ENCODE assay signal across 11 cellular contexts in the genomic region with DNA sequence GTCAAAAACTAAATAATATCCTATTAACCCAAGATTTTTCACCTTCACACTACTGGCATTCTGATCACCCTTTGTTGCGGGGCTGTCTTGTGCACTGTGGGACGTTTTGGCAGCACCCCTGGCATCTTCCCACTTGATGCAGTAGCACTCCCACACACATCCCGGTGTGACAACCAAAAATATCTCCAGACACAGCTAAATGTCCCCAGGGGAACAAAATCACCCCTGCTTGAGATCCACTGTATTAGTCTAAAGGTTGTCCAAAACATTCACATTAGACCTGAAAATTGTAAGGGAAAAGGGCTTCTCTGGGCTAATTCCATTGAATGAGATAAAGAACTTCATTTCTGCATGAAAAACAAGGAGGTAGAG. TPM values are rescaled to one million over a fixed set of nuclear protein-coding genes. Genes with fewer than 3 reads are reported as not detected.
DNase-seq lines count a peak whose midpoint lies in the region; ATAC-seq, FAIRE-seq and TF ChIP-seq lines count a peak whose summit lies in the region.
"Had no signal": no experiment of that assay in that cellular context is flagged by ENCODE, and none has a peak within 500 bp of the region (broad histone marks: within the 10 kb centered on the region; RNA-seq: fewer than 3 reads in every experiment).

No MANE protein-coding gene starts in this region.

- TF ChIP-seq POLR2A in GM12892 (IDR thresholded peaks at IDR 0.05; ENCODE audit: low read depth, low read length), result no peak

- no TSS peak for BruUV-seq in OCI-LY7 (replicated peaks; lab: Mats Ljungman, UMichigan)

- no peaks in the 10 kb centered on the region for H3K9me2 ChIP-seq in OCI-LY7 (ENCODE audit: insufficient read depth, low read length)

- intact Hi-C loops in OCI-LY7 (cut with micrococcal nuclease; ENCODE audit: unreplicated experiment), result loop anchor here (1.0 to 5.0 kb wide), 2 partner anchors 225 to 295 kb away; no protein-coding TSS in a partner anchor

- H3K27ac ChIP-seq in CD4-positive, CD25-positive, alpha-beta regulatory T cell (ENCODE audit: insufficient read depth, low read length, poor library complexity, severe bottlenecking), result no peak overlapping the region
- no peak overlapping the region for H3K27ac ChIP-seq in OCI-LY7 (ENCODE audit: low read depth, low read length, poor library complexity, severe bottlenecking)
- H3K27ac ChIP-seq in endodermal cell (ENCODE audit: low read depth, low read length), result no peak overlapping the region

- peak overlapping the region in 2 of 3 donors; percentile 7 to 52 for H3K27ac Mint-ChIP-seq in CD4-positive, CD25-positive, alpha-beta regulatory T cell
- no peak overlapping the region for H3K27ac Mint-ChIP-seq in endodermal cell
- no peak overlapping the region for H3K27ac Mint-ChIP-seq in neural crest cell (ENCODE audit: unreplicated experiment)
- H3K27ac Mint-ChIP-seq: activated CD4-positive, alpha-beta T cell treated with anti-CD3 and anti-CD28 coated beads, Interleukin-2, amount 10 ng/mL, durations not matched to agents 24 days and 14 days had no signal

- peak; percentile 26 to 38 for ATAC-seq in CD4-positive, CD25-positive, alpha-beta regulatory T cell (ENCODE audit: low read depth in 2 of 2)
- no peak for ATAC-seq in HG02970 (IDR thresholded peaks at IDR 0.05; ENCODE audit: low FRiP score, unreplicated experiment)
- ATAC-seq in GM21360 (IDR thresholded peaks at IDR 0.05; ENCODE audit: unreplicated experiment), result no peak

- CTCF ChIA-PET in OCI-LY7 (lab: Charles Lee; ENCODE audit: unreplicated experiment), result interaction anchor here (0.9 to 1.4 kb wide), 4 partner anchors 17 to 120 kb away, joined by 3 to 6 read pairs (median 4); partner anchors contain the start of gene VPS45

- no peak for FAIRE-seq in GM12892 (lab: Jason Lieb, UNC)
- FAIRE-seq: bronchial epithelial cell, D721Med had no signal

- no peak for DNase-seq in CD4-positive, CD25-positive, alpha-beta regulatory T cell
- no peak for DNase-seq in OCI-LY7 (ENCODE audit: low spot score)
- DNase-seq in endodermal cell, result no peak
- DNase-seq in neural crest cell (ENCODE audit: low read depth, low spot score), result no peak
- no peak for DNase-seq in GM12892 (ENCODE audit: insufficient read length)
- no peak for DNase-seq in DMS79 treated with DMSO at 0.1 percent for 48 hours (lab: John Stamatoyannopoulos, UW)
- DNase-seq: activated CD4-positive, alpha-beta T cell treated with anti-CD3 and anti-CD28 coated beads, Interleukin-2, amount 10 ng/mL, durations not matched to agents 24 days and 14 days had no signal

- H3K9ac ChIP-seq in endodermal cell (ENCODE audit: extremely low read depth, low read length, poor library complexity, severe bottlenecking), result no peak overlapping the region

- H3K9me3 Mint-ChIP-seq in CD4-positive, CD25-positive, alpha-beta regulatory T cell, result no peaks in the 10 kb centered on the region
- H3K9me3 Mint-ChIP-seq in endodermal cell (no peaks in the 10 kb centered on the region), neural crest cell (no peaks in the 10 kb centered on the region)
- H3K9me3 Mint-ChIP-seq: activated CD4-positive, alpha-beta T cell treated with anti-CD3 and anti-CD28 coated beads, Interleukin-2, amount 10 ng/mL, durations not matched to agents 24 days and 14 days had no signal

- no peaks in the 10 kb centered on the region for H3K27me3 ChIP-seq in CD4-positive, CD25-positive, alpha-beta regulatory T cell (ENCODE audit: control insufficient read depth, insufficient read depth, low read length)
- no peaks in the 10 kb centered on the region for H3K27me3 ChIP-seq in endodermal cell (ENCODE audit: control insufficient read depth, insufficient read depth, low read length, poor library complexity, severe bottlenecking)

- POLR2A ChIA-PET in OCI-LY7 (lab: Charles Lee), result interaction anchor here (0.6 to 1.7 kb wide), 9 partner anchors 30 to 300 kb away, joined by 3 to 18 read pairs (median 3); a partner anchor contains a TSS

- peaks cover 8% of the 10 kb centered on the region for H3K27me3 Mint-ChIP-seq in CD4-positive, CD25-positive, alpha-beta regulatory T cell
- H3K27me3 Mint-ChIP-seq in endodermal cell (ENCODE audit: insufficient read depth) (no peaks in the 10 kb centered on the region), neural crest cell (ENCODE audit: low read depth) (no peaks in the 10 kb centered on the region)
- H3K27me3 Mint-ChIP-seq: activated CD4-positive, alpha-beta T cell treated with anti-CD3 and anti-CD28 coated beads, Interleukin-2, amount 10 ng/mL, durations not matched to agents 24 days and 14 days had no signal

- peak overlapping the region in 1 of 4 donors; percentile 5 for H3K4me3 Mint-ChIP-seq in CD4-positive, CD25-positive, alpha-beta regulatory T cell
- no peak overlapping the region for H3K4me3 Mint-ChIP-seq in endodermal cell
- H3K4me3 Mint-ChIP-seq in neural crest cell, result no peak overlapping the region

- H3K36me3 ChIP-seq in CD4-positive, CD25-positive, alpha-beta regulatory T cell (ENCODE audit: control insufficient read depth, insufficient read depth, low read length), result no peaks in the 10 kb centered on the region
- H3K36me3 ChIP-seq in OCI-LY7 (ENCODE audit: insufficient read depth, low read length) (no peaks in the 10 kb centered on the region), endodermal cell (ENCODE audit: control insufficient read depth, insufficient read depth, low read length) (no peaks in the 10 kb centered on the region)

- H3K4me3 ChIP-seq in CD4-positive, CD25-positive, alpha-beta regulatory T cell (ENCODE audit: low read depth, low read length), result no peak overlapping the region
- H3K4me3 ChIP-seq in OCI-LY7 (ENCODE audit: low read depth, low read length, poor library complexity, severe bottlenecking), result no peak overlapping the region
- H3K4me3 ChIP-seq in endodermal cell (ENCODE audit: low read length), result no peak overlapping the region

- H3K4me1 Mint-ChIP-seq in CD4-positive, CD25-positive, alpha-beta regulatory T cell, result peaks cover 6 to 14% (median 10%) of the 10 kb centered on the region in 4 donors
- H3K4me1 Mint-ChIP-seq in endodermal cell (no peaks in the 10 kb centered on the region), neural crest cell (peaks cover 30% of the 10 kb centered on the region)

- peaks cover 5% of the 10 kb centered on the region for H3K4me1 ChIP-seq in CD4-positive, CD25-positive, alpha-beta regulatory T cell (ENCODE audit: control insufficient read depth, insufficient read depth, low read length, poor library complexity, severe bottlenecking)
- peaks cover 11% of the 10 kb centered on the region for H3K4me1 ChIP-seq in OCI-LY7 (ENCODE audit: insufficient read depth, low read length, poor library complexity, severe bottlenecking)
- H3K4me1 ChIP-seq in endodermal cell (ENCODE audit: control insufficient read depth, insufficient read depth, low read length), result no peaks in the 10 kb centered on the region

- no peaks in the 10 kb centered on the region for H3K9me3 ChIP-seq in CD4-positive, CD25-positive, alpha-beta regulatory T cell (ENCODE audit: control insufficient read depth in 2 of 2, low read length in 2 of 2)
- no peaks in the 10 kb centered on the region for H3K9me3 ChIP-seq in OCI-LY7 (ENCODE audit: low read length)
- H3K9me3 ChIP-seq in endodermal cell (ENCODE audit: control insufficient read depth, low read length), result peaks cover 6% of the 10 kb centered on the region

- TF ChIP-seq CTCF in OCI-LY7 (conservative IDR thresholded peaks at IDR 0.05; ENCODE audit: low read length) (peak; percentile 46), endodermal cell (conservative IDR thresholded peaks at IDR 0.05) (peak; percentile 17), neural crest cell (conservative IDR thresholded peaks at IDR 0.05) (peak; percentile 28)

- H4K20me1 ChIP-seq in OCI-LY7 (ENCODE audit: insufficient read depth, low read length), result no peaks in the 10 kb centered on the region; the same call in 1 of the 2 replicates

- H3K36me3 Mint-ChIP-seq in CD4-positive, CD25-positive, alpha-beta regulatory T cell, result no peaks in the 10 kb centered on the region
- H3K36me3 Mint-ChIP-seq in endodermal cell (ENCODE audit: low read depth) (no peaks in the 10 kb centered on the region), neural crest cell (ENCODE audit: low read depth) (no peaks in the 10 kb centered on the region)

- 63 to 100% methylated on average over 1 to 3 of the region's 3 CpGs for WGBS in endodermal cell (ENCODE audit: insufficient coverage in 1 of 2, insufficient read length in 1 of 2), 2 experiments

- no peaks in the 10 kb centered on the region for H3K79me2 ChIP-seq in OCI-LY7 (ENCODE audit: insufficient read depth, low read depth, low read length)

- no peak overlapping the region for H3K4me2 ChIP-seq in OCI-LY7 (ENCODE audit: low read length)

- H2AFZ ChIP-seq in OCI-LY7 (ENCODE audit: low read length), result peak overlapping the region; percentile 27

RNA-seq across cellular contexts. Expression of gene PLEKHO1, which starts 37.8 kb away (rescaled TPM):
- 61.0 TPM for total RNA-seq in CD4-positive, CD25-positive, alpha-beta regulatory T cell
- 10 to 100 TPM; 21.5 to 31.5 (median 27.5) TPM for polyA plus RNA-seq in CD4-positive, CD25-positive, alpha-beta regulatory T cell
- total RNA-seq in OCI-LY7 (2014; rRNA removed; shearing (Covaris generic)), result 122 and 127 TPM in 2 replicates
- 75.5 and 82.4 TPM in 2 replicates for total RNA-seq in OCI-LY7 (2022)
- 10 to 100 TPM; 42.9 to 46.0 TPM for total RNA-seq in endodermal cell
- polyA plus RNA-seq in endodermal cell (2013, experiment 1 of 2), result 69.7 TPM
- polyA plus RNA-seq in endodermal cell (2013, experiment 2 of 2), result 66.1 TPM
- 106 and 113 TPM in 2 replicates for total RNA-seq in neural crest cell
- polyA plus RNA-seq in GM12892 (2012; ENCODE audit: missing spikeins), result 70.9 TPM

RNA-seq across cellular contexts. Expression of gene ANP32E, which starts 48.4 kb away (rescaled TPM):
- total RNA-seq in CD4-positive, CD25-positive, alpha-beta regulatory T cell, result 51.5 TPM
- polyA plus RNA-seq in CD4-positive, CD25-positive, alpha-beta regulatory T cell, result 10 to 100 TPM; 53.3 to 73.4 (median 58.3) TPM
- total RNA-seq in OCI-LY7 (2014; rRNA removed; shearing (Covaris generic)), result 52.8 and 73.5 TPM in 2 replicates
- total RNA-seq in OCI-LY7 (2022) (152 and 170 TPM in 2 replicates), endodermal cell (10 to 100 TPM; 59.2 to 78.1 TPM), neural crest cell (110 and 114 TPM in 2 replicates)
- 112 TPM for polyA plus RNA-seq in endodermal cell (2013, experiment 1 of 2)
- 116 TPM for polyA plus RNA-seq in endodermal cell (2013, experiment 2 of 2)
- 95.8 TPM for polyA plus RNA-seq in GM12892 (2012; ENCODE audit: missing spikeins)

Comparison
In these comparisons a context has a peak if more than half of its experiments do, and no peak if none do; other contexts are left out.
1. ATAC-seq: peak in CD4-positive, CD25-positive, alpha-beta regulatory T cell (2 of 2); none in HG02970 (single experiment) and GM21360 (single experiment).
2. H3K27ac Mint-ChIP-seq: peak in CD4-positive, CD25-positive, alpha-beta regulatory T cell (2 of 3); none in endodermal cell (single experiment) and neural crest cell (single experiment).
3. Peak in every context shown above with its lines, with median percentiles within 50 percentile points of each other: CTCF ChIP-seq.